2 cellular contexts compared by ENCODE assay signal in genomic region chr5:141383345-141383744, GRCh38.
TF ChIP-seq lines count a peak whose summit lies in the region.

No MANE protein-coding gene starts in this region.

TF ChIP-seq in GM23338, 12 proteins besides CTCF, POLR2A, EP300 and RAD21:
- TF ChIP-seq EZH2 (IDR thresholded peaks at IDR 0.05; ENCODE audit: low read depth, unreplicated experiment): no peak
- TF ChIP-seq, protein P1, sequence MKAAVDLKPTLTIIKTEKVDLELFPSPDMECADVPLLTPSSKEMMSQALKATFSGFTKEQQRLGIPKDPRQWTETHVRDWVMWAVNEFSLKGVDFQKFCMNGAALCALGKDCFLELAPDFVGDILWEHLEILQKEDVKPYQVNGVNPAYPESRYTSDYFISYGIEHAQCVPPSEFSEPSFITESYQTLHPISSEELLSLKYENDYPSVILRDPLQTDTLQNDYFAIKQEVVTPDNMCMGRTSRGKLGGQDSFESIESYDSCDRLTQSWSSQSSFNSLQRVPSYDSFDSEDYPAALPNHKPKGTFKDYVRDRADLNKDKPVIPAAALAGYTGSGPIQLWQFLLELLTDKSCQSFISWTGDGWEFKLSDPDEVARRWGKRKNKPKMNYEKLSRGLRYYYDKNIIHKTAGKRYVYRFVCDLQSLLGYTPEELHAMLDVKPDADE (IDR thresholded peaks at IDR 0.05): no peak
- TF ChIP-seq, protein P2, sequence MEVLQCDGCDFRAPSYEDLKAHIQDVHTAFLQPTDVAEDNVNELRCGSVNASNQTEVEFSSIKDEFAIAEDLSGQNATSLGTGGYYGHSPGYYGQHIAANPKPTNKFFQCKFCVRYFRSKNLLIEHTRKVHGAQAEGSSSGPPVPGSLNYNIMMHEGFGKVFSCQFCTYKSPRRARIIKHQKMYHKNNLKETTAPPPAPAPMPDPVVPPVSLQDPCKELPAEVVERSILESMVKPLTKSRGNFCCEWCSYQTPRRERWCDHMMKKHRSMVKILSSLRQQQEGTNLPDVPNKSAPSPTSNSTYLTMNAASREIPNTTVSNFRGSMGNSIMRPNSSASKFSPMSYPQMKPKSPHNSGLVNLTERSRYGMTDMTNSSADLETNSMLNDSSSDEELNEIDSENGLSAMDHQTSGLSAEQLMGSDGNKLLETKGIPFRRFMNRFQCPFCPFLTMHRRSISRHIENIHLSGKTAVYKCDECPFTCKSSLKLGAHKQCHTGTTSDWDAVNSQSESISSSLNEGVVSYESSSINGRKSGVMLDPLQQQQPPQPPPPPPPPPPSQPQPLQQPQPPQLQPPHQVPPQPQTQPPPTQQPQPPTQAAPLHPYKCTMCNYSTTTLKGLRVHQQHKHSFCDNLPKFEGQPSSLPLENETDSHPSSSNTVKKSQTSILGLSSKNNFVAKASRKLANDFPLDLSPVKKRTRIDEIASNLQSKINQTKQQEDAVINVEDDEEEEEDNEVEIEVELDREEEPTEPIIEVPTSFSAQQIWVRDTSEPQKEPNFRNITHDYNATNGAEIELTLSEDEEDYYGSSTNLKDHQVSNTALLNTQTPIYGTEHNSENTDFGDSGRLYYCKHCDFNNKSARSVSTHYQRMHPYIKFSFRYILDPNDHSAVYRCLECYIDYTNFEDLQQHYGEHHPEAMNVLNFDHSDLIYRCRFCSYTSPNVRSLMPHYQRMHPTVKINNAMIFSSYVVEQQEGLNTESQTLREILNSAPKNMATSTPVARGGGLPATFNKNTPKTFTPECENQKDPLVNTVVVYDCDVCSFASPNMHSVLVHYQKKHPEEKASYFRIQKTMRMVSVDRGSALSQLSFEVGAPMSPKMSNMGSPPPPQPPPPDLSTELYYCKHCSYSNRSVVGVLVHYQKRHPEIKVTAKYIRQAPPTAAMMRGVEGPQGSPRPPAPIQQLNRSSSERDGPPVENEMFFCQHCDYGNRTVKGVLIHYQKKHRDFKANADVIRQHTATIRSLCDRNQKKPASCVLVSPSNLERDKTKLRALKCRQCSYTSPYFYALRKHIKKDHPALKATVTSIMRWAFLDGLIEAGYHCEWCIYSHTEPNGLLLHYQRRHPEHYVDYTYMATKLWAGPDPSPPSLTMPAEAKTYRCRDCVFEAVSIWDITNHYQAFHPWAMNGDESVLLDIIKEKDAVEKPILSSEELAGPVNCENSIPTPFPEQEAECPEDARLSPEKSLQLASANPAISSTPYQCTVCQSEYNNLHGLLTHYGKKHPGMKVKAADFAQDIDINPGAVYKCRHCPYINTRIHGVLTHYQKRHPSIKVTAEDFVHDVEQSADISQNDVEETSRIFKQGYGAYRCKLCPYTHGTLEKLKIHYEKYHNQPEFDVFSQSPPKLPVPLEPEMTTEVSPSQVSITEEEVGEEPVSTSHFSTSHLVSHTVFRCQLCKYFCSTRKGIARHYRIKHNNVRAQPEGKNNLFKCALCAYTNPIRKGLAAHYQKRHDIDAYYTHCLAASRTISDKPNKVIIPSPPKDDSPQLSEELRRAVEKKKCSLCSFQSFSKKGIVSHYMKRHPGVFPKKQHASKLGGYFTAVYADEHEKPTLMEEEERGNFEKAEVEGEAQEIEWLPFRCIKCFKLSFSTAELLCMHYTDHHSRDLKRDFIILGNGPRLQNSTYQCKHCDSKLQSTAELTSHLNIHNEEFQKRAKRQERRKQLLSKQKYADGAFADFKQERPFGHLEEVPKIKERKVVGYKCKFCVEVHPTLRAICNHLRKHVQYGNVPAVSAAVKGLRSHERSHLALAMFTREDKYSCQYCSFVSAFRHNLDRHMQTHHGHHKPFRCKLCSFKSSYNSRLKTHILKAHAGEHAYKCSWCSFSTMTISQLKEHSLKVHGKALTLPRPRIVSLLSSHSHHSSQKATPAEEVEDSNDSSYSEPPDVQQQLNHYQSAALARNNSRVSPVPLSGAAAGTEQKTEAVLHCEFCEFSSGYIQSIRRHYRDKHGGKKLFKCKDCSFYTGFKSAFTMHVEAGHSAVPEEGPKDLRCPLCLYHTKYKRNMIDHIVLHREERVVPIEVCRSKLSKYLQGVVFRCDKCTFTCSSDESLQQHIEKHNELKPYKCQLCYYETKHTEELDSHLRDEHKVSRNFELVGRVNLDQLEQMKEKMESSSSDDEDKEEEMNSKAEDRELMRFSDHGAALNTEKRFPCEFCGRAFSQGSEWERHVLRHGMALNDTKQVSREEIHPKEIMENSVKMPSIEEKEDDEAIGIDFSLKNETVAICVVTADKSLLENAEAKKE (CRISPR knock-in tag; IDR thresholded peaks at IDR 0.05): no peak

TF ChIP-seq in K562, 482 proteins besides CTCF, POLR2A, EP300 and RAD21:
- TF ChIP-seq, protein P3, sequence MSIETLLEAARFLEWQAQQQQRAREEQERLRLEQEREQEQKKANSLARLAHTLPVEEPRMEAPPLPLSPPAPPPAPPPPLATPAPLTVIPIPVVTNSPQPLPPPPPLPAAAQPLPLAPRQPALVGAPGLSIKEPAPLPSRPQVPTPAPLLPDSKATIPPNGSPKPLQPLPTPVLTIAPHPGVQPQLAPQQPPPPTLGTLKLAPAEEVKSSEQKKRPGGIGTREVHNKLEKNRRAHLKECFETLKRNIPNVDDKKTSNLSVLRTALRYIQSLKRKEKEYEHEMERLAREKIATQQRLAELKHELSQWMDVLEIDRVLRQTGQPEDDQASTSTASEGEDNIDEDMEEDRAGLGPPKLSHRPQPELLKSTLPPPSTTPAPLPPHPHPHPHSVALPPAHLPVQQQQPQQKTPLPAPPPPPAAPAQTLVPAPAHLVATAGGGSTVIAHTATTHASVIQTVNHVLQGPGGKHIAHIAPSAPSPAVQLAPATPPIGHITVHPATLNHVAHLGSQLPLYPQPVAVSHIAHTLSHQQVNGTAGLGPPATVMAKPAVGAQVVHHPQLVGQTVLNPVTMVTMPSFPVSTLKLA (conservative IDR thresholded peaks at IDR 0.05): no peak
- no peak for TF ChIP-seq ZNF431 (CRISPR knock-in tag; IDR thresholded peaks at IDR 0.05)
- TF ChIP-seq, protein P4, sequence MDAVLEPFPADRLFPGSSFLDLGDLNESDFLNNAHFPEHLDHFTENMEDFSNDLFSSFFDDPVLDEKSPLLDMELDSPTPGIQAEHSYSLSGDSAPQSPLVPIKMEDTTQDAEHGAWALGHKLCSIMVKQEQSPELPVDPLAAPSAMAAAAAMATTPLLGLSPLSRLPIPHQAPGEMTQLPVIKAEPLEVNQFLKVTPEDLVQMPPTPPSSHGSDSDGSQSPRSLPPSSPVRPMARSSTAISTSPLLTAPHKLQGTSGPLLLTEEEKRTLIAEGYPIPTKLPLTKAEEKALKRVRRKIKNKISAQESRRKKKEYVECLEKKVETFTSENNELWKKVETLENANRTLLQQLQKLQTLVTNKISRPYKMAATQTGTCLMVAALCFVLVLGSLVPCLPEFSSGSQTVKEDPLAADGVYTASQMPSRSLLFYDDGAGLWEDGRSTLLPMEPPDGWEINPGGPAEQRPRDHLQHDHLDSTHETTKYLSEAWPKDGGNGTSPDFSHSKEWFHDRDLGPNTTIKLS (IDR thresholded peaks at IDR 0.05; ENCODE audit: borderline replicate concordance, low read depth): no peak
- no peak for TF ChIP-seq COPS2 (conservative IDR thresholded peaks at IDR 0.05)
- no peak for TF ChIP-seq BCL6 (CRISPR knock-in tag; IDR thresholded peaks at IDR 0.05)
- TF ChIP-seq NR2F6 (CRISPR knock-in tag; IDR thresholded peaks at IDR 0.05): no peak
- TF ChIP-seq HDAC3 (IDR thresholded peaks at IDR 0.05; ENCODE audit: borderline replicate concordance, partially characterized antibody): no peak
- no peak for TF ChIP-seq BRD9 (IDR thresholded peaks at IDR 0.05; ENCODE audit: low read depth, partially characterized antibody)
- TF ChIP-seq ELF1 (tag; IDR thresholded peaks at IDR 0.05): no peak
- TF ChIP-seq, protein P5, sequence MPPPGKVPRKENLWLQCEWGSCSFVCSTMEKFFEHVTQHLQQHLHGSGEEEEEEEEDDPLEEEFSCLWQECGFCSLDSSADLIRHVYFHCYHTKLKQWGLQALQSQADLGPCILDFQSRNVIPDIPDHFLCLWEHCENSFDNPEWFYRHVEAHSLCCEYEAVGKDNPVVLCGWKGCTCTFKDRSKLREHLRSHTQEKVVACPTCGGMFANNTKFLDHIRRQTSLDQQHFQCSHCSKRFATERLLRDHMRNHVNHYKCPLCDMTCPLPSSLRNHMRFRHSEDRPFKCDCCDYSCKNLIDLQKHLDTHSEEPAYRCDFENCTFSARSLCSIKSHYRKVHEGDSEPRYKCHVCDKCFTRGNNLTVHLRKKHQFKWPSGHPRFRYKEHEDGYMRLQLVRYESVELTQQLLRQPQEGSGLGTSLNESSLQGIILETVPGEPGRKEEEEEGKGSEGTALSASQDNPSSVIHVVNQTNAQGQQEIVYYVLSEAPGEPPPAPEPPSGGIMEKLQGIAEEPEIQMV (tag; conservative IDR thresholded peaks at IDR 0.05; ENCODE audit: low read depth): no peak
- TF ChIP-seq ZNF717 (CRISPR knock-in tag; IDR thresholded peaks at IDR 0.05): no peak
- no peak for TF ChIP-seq SPI1 (IDR thresholded peaks at IDR 0.05; ENCODE audit: borderline replicate concordance, low read depth, low read length)
- no peak for TF ChIP-seq ZBTB12 (CRISPR knock-in tag; IDR thresholded peaks at IDR 0.05)
- TF ChIP-seq RBFOX2 (IDR thresholded peaks at IDR 0.05; ENCODE audit: low read depth, low read length): no peak
- TF ChIP-seq KAT7 (CRISPR knock-in tag; IDR thresholded peaks at IDR 0.05; ENCODE audit: borderline replicate concordance): no peak
- TF ChIP-seq PRMT5 (CRISPR knock-in tag; IDR thresholded peaks at IDR 0.05): no peak
- no peak for TF ChIP-seq MAZ (CRISPR knock-in tag; conservative IDR thresholded peaks at IDR 0.05 in 1 of 2, IDR thresholded peaks at IDR 0.05 in 1 of 2)
- TF ChIP-seq, protein P6, sequence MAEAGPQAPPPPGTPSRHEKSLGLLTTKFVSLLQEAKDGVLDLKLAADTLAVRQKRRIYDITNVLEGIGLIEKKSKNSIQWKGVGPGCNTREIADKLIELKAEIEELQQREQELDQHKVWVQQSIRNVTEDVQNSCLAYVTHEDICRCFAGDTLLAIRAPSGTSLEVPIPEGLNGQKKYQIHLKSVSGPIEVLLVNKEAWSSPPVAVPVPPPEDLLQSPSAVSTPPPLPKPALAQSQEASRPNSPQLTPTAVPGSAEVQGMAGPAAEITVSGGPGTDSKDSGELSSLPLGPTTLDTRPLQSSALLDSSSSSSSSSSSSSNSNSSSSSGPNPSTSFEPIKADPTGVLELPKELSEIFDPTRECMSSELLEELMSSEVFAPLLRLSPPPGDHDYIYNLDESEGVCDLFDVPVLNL (CRISPR knock-in tag; IDR thresholded peaks at IDR 0.05; ENCODE audit: low read depth): no peak
- no peak for TF ChIP-seq CCNT2 (IDR thresholded peaks at IDR 0.05; ENCODE audit: borderline replicate concordance, extremely low read depth, insufficient read length, low read depth, low read length)
